In genomic region chr7:77329466-77330168, GRCh38 we compare ENCODE assay signal across 11 cellular contexts.
DNase-seq lines count a peak whose midpoint lies in the region; ATAC-seq, FAIRE-seq and TF ChIP-seq lines count a peak whose summit lies in the region.
"Had no signal": no experiment of that assay in that cellular context is flagged by ENCODE, and none has a peak within 500 bp of the region (broad histone marks: within the 10 kb centered on the region; RNA-seq: fewer than 3 reads in every experiment).

No MANE protein-coding gene starts in this region.

- TF ChIP-seq EP300 in GM12878 (IDR thresholded peaks at IDR 0.05; ENCODE audit: borderline replicate concordance in 1 of 2, control insufficient read depth in 1 of 2, low read depth in 2 of 2, low read length in 2 of 2) (no peak), suprapubic skin (IDR thresholded peaks at IDR 0.05) (no peak)

- H4K20me1 ChIP-seq in GM12878 (ENCODE audit: control insufficient read depth, insufficient read depth): no peaks in the 10 kb centered on the region

- TF ChIP-seq POLR2A in GM12878 (IDR thresholded peaks at IDR 0.05; ENCODE audit: low read depth, low read length) (no peak), suprapubic skin (IDR thresholded peaks at IDR 0.05) (no peak), lower leg skin (IDR thresholded peaks at IDR 0.05) (no peak)

- no peak for FAIRE-seq in GM12878 (lab: Jason Lieb, UNC)
- FAIRE-seq: A549, H54 had no signal

- no peak for TF ChIP-seq RAD21 in GM12878 (IDR thresholded peaks at IDR 0.05; ENCODE audit: insufficient read depth, low read depth, low read length)

- RAD21 ChIA-PET in GM12878 (lab: Charles Lee; ENCODE audit: unreplicated experiment): interaction anchor here (1.2 to 3.2 kb wide), 5 partner anchors 79 to 211 kb away, joined by 3 to 87 read pairs (median 4); no protein-coding TSS in a partner anchor

- SMC1A ChIA-PET in GM12878 (lab: Charles Lee; ENCODE audit: uncharacterized antibody, unreplicated experiment): interaction anchor here (1.4 to 3.5 kb wide), 8 partner anchors 19 to 130 kb away, joined by 3 to 83 read pairs (median 6); partner anchors contain the start of gene FGL2

- peak overlapping the region; percentile 82 for H3K4me2 ChIP-seq in GM12878 (ENCODE audit: control insufficient read depth, insufficient read depth)
- H3K4me2 ChIP-seq: A549 had no signal

- H3K4me1 ChIP-seq in GM12878 (ENCODE audit: control insufficient read depth, insufficient read depth, low read length) (peaks cover 42% of the 10 kb centered on the region), suprapubic skin (peaks cover 47% of the 10 kb centered on the region)
- H3K4me1 ChIP-seq in CD8-positive, alpha-beta T cell (ENCODE audit: insufficient read depth, low read length): peaks cover 34% of the 10 kb centered on the region

- H3K27ac Mint-ChIP-seq in activated CD4-positive, alpha-beta T cell treated with anti-CD3 and anti-CD28 coated beads, Interleukin-2, amount 10 ng/mL, durations not matched to agents 24 days and 14 days: peak overlapping the region; percentile 84
- no peak overlapping the region for H3K27ac Mint-ChIP-seq in activated CD4-positive, alpha-beta T cell treated with anti-CD3 and anti-CD28 coated beads, Interleukin-2, amount 10 ng/mL, durations not matched to agents 7 days and 5 days
- H3K27ac Mint-ChIP-seq in CD8-positive, alpha-beta T cell: no peak overlapping the region

- no TSS peak for BruUV-seq in GM12878 (replicated peaks; lab: Mats Ljungman, UMichigan)

- no peaks in the 10 kb centered on the region for H3K36me3 Mint-ChIP-seq in activated CD4-positive, alpha-beta T cell treated with anti-CD3 and anti-CD28 coated beads, Interleukin-2, amount 10 ng/mL, durations not matched to agents 24 days and 14 days (ENCODE audit: low read depth)
- no peaks in the 10 kb centered on the region for H3K36me3 Mint-ChIP-seq in activated CD4-positive, alpha-beta T cell treated with anti-CD3 and anti-CD28 coated beads, Interleukin-2, amount 10 ng/mL, durations not matched to agents 7 days and 5 days (ENCODE audit: low read depth)
- H3K36me3 Mint-ChIP-seq in CD8-positive, alpha-beta T cell: peaks cover 8% of the 10 kb centered on the region

- peaks cover 51% of the 10 kb centered on the region for H3K4me1 Mint-ChIP-seq in activated CD4-positive, alpha-beta T cell treated with anti-CD3 and anti-CD28 coated beads, Interleukin-2, amount 10 ng/mL, durations not matched to agents 24 days and 14 days
- peaks cover 57% of the 10 kb centered on the region for H3K4me1 Mint-ChIP-seq in activated CD4-positive, alpha-beta T cell treated with anti-CD3 and anti-CD28 coated beads, Interleukin-2, amount 10 ng/mL, durations not matched to agents 7 days and 5 days
- H3K4me1 Mint-ChIP-seq in CD8-positive, alpha-beta T cell (ENCODE audit: low read depth): peaks cover 40% of the 10 kb centered on the region

- H3K79me2 ChIP-seq in GM12878 (ENCODE audit: control insufficient read depth, insufficient read depth, low read length): no peaks in the 10 kb centered on the region

- 75% methylated on average over 4 of the region's 4 CpGs for WGBS in GM12878 (ENCODE audit: insufficient coverage, insufficient replicate concordance, low lambda C conversion rate, missing lambda C conversion rate)
- WGBS in suprapubic skin: 84% methylated on average over 4 of the region's 4 CpGs
- 76 to 80% methylated on average over 4 of the region's 4 CpGs for WGBS in lower leg skin, 2 donors

- H3K9me3 ChIP-seq in GM12878 (replicated peaks; ENCODE audit: control insufficient read depth, insufficient read depth, low read length): no peaks in the 10 kb centered on the region
- H3K9me3 ChIP-seq in suprapubic skin: no peaks in the 10 kb centered on the region
- no peaks in the 10 kb centered on the region for H3K9me3 ChIP-seq in CD8-positive, alpha-beta T cell (ENCODE audit: low read length)
- H3K9me3 ChIP-seq: A549 had no signal

- H3K4me3 Mint-ChIP-seq in activated CD4-positive, alpha-beta T cell treated with anti-CD3 and anti-CD28 coated beads, Interleukin-2, amount 10 ng/mL, durations not matched to agents 24 days and 14 days: peak overlapping the region; percentile 38
- no peak overlapping the region for H3K4me3 Mint-ChIP-seq in activated CD4-positive, alpha-beta T cell treated with anti-CD3 and anti-CD28 coated beads, Interleukin-2, amount 10 ng/mL, durations not matched to agents 7 days and 5 days
- H3K4me3 Mint-ChIP-seq in CD8-positive, alpha-beta T cell: no peak overlapping the region

- H3K36me3 ChIP-seq in GM12878 (ENCODE audit: control insufficient read depth in 2 of 2, insufficient read depth in 2 of 2, low read length in 1 of 2) (peaks cover 0 to 3% of the 10 kb centered on the region in 2 experiments; a peak in 1 of 4 replicates), suprapubic skin (no peaks in the 10 kb centered on the region)
- H3K36me3 ChIP-seq in CD8-positive, alpha-beta T cell (ENCODE audit: insufficient read depth, low read length): no peaks in the 10 kb centered on the region

- peak overlapping the region; percentile 30; the same call in 1 of the 2 replicates for H2AFZ ChIP-seq in GM12878 (ENCODE audit: control insufficient read depth, low read depth, low read length)

- H3K27me3 Mint-ChIP-seq in activated CD4-positive, alpha-beta T cell treated with anti-CD3 and anti-CD28 coated beads, Interleukin-2, amount 10 ng/mL, durations not matched to agents 24 days and 14 days: no peaks in the 10 kb centered on the region
- no peaks in the 10 kb centered on the region for H3K27me3 Mint-ChIP-seq in activated CD4-positive, alpha-beta T cell treated with anti-CD3 and anti-CD28 coated beads, Interleukin-2, amount 10 ng/mL, durations not matched to agents 7 days and 5 days
- H3K27me3 Mint-ChIP-seq in CD8-positive, alpha-beta T cell (ENCODE audit: low read depth): no peaks in the 10 kb centered on the region

- H3K4me3 ChIP-seq in GM12878 (no peak overlapping the region), suprapubic skin (no peak overlapping the region), lower leg skin (ENCODE audit: low read depth, poor library complexity, severe bottlenecking) (no peak overlapping the region)
- no peak overlapping the region for H3K4me3 ChIP-seq in CD8-positive, alpha-beta T cell (ENCODE audit: low read depth, low read length)
- H3K4me3 ChIP-seq: A549 had no signal

- H3K27ac ChIP-seq in GM12878 (ENCODE audit: control insufficient read depth, insufficient read depth): peak overlapping the region; percentile 69
- peak overlapping the region; percentile 19 for H3K27ac ChIP-seq in suprapubic skin
- no peak overlapping the region for H3K27ac ChIP-seq in CD8-positive, alpha-beta T cell (ENCODE audit: low read depth, low read length)
- H3K27ac ChIP-seq: A549 had no signal

- CTCF ChIA-PET in activated CD4-positive, alpha-beta T cell treated with anti-CD3 and anti-CD28 coated beads, Interleukin-2, amount 10 ng/mL, durations not matched to agents 7 days and 5 days (lab: Charles Lee): interaction anchor here (0.6 to 0.9 kb wide), 3 partner anchors 10 to 504 kb away, joined by 3 to 4 read pairs (median 3); no protein-coding TSS in a partner anchor
- CTCF ChIA-PET in GM12878 (lab: Yijun Ruan, JAX): interaction anchor here (0.6 to 2.4 kb wide), 4 partner anchors 14 to 218 kb away, joined by 3 to 11 read pairs (median 4); no protein-coding TSS in a partner anchor
- CTCF ChIA-PET in GM10248 (lab: Yijun Ruan, JAX): interaction anchor here (2.6 kb wide), 1 partner anchor 83 kb away, joined by 13 read pairs; no protein-coding TSS in a partner anchor
- CTCF ChIA-PET in CD8-positive, alpha-beta T cell (lab: Charles Lee): interaction anchor here (0.9 to 1.4 kb wide), 3 partner anchors 10 to 82 kb away, joined by 3 to 4 read pairs (median 3); no protein-coding TSS in a partner anchor

- ATAC-seq in HG03064 (IDR thresholded peaks at IDR 0.05; ENCODE audit: low read depth, unreplicated experiment): peak; percentile 7
- peak; percentile 17 for ATAC-seq in GM12878
- ATAC-seq in CD8-positive, alpha-beta T cell: no peak
- ATAC-seq: A549 had no signal

- intact Hi-C loops in activated CD4-positive, alpha-beta T cell treated with anti-CD3 and anti-CD28 coated beads, Interleukin-2, amount 10 ng/mL, durations not matched to agents 24 days and 14 days (cut with micrococcal nuclease): loop anchor here (1.0 to 5.0 kb wide), 5 partner anchors 22 to 208 kb away; partner anchors contain the start of genes CCDC146, GSAP and PTPN12
- intact Hi-C loops in GM12878 (cut with micrococcal nuclease; ENCODE audit: unreplicated experiment): loop anchor here (1.0 to 2.0 kb wide), 3 partner anchors 63 to 207 kb away; partner anchors contain the start of gene CCDC146
- intact Hi-C loops in lower leg skin (cut with DNase I; ENCODE audit: low total_unique reads): no loop called here
- intact Hi-C loops in CD8-positive, alpha-beta T cell (cut with DNase I, micrococcal nuclease): loop anchor here (5.0 kb wide), 4 partner anchors 82 to 812 kb away; partner anchors contain the start of gene CCDC146 (in 1 of the 2)

- TF ChIP-seq CTCF in GM12878 (IDR thresholded peaks at IDR 0.05 in 2 of 3, conservative IDR thresholded peaks at IDR 0.05 in 1 of 3; ENCODE audit: control insufficient read depth in 2 of 3, extremely low read depth in 1 of 3, insufficient read depth in 1 of 3, low read depth in 3 of 3, low read length in 3 of 3) (no peak), suprapubic skin (IDR thresholded peaks at IDR 0.05) (no peak), lower leg skin (IDR thresholded peaks at IDR 0.05) (no peak), GM10248 (IDR thresholded peaks at IDR 0.05; ENCODE audit: control extremely low read depth, extremely low read depth, low read depth, missing control alignments) (no peak)
- no peak for TF ChIP-seq CTCF in CD8-positive, alpha-beta T cell (IDR thresholded peaks at IDR 0.05)

- POLR2A ChIA-PET in activated CD4-positive, alpha-beta T cell treated with anti-CD3 and anti-CD28 coated beads, Interleukin-2, amount 10 ng/mL, durations not matched to agents 7 days and 5 days (lab: Charles Lee): no interaction called here
- POLR2A ChIA-PET in GM12878 (lab: Charles Lee) (interaction anchor here (1.8 to 1.9 kb wide), 2 partner anchors 22 to 83 kb away, joined by 5 to 7 read pairs; no protein-coding TSS in a partner anchor), GM10248 (lab: Yijun Ruan, JAX) (no interaction called here)
- POLR2A ChIA-PET in CD8-positive, alpha-beta T cell (lab: Charles Lee): interaction anchor here (1.4 kb wide), 1 partner anchor 22 kb away, joined by 3 read pairs; no protein-coding TSS in a partner anchor

- H3K9me3 Mint-ChIP-seq in activated CD4-positive, alpha-beta T cell treated with anti-CD3 and anti-CD28 coated beads, Interleukin-2, amount 10 ng/mL, durations not matched to agents 24 days and 14 days: no peaks in the 10 kb centered on the region
- no peaks in the 10 kb centered on the region for H3K9me3 Mint-ChIP-seq in activated CD4-positive, alpha-beta T cell treated with anti-CD3 and anti-CD28 coated beads, Interleukin-2, amount 10 ng/mL, durations not matched to agents 7 days and 5 days
- H3K9me3 Mint-ChIP-seq in CD8-positive, alpha-beta T cell: no peaks in the 10 kb centered on the region

- no peak overlapping the region for H3K9ac ChIP-seq in GM12878 (ENCODE audit: control insufficient read depth, insufficient read depth, low read length)

- in situ Hi-C loops in GM12878 (cut with MboI): loop anchor here (5.0 kb wide), 2 partner anchors 82 to 202 kb away; no protein-coding TSS in a partner anchor

- DNase-seq in activated CD4-positive, alpha-beta T cell treated with anti-CD3 and anti-CD28 coated beads, Interleukin-2, amount 10 ng/mL, durations not matched to agents 24 days and 14 days: no peak
- DNase-seq in activated CD4-positive, alpha-beta T cell treated with anti-CD3 and anti-CD28 coated beads, Interleukin-2, amount 10 ng/mL, durations not matched to agents 7 days and 5 days: no peak
- no peak for DNase-seq in GM12878 (ENCODE audit: low read depth, low spot score)
- no peak for DNase-seq in suprapubic skin (ENCODE audit: low spot score in 2 of 2)
- no peak for DNase-seq in lower leg skin (ENCODE audit: low spot score in 2 of 2)
- no peak for DNase-seq in GM10248 (ENCODE audit: extremely low spot score)
- no peak for DNase-seq in CD8-positive, alpha-beta T cell
- DNase-seq: NCI-H446 treated with DMSO at 0.1 percent for 48 hours had no signal

- H3K27me3 ChIP-seq in GM12878 (replicated peaks in 1 of 2; ENCODE audit: control insufficient read depth in 2 of 2, insufficient read depth in 2 of 2, low read length in 1 of 2) (no peaks in the 10 kb centered on the region), suprapubic skin (no peaks in the 10 kb centered on the region)
- no peaks in the 10 kb centered on the region for H3K27me3 ChIP-seq in CD8-positive, alpha-beta T cell (ENCODE audit: insufficient read depth, low read length)

Comparison
In these comparisons a context has a peak if more than half of its experiments do, and no peak if none do; other contexts are left out.
1. POLR2A ChIA-PET loops: an anchor here in GM12878 (1.8 to 1.9 kb wide) and CD8-positive, alpha-beta T cell (1.4 kb wide); none called in activated CD4-positive, alpha-beta T cell treated with anti-CD3 and anti-CD28 coated beads, Interleukin-2, amount 10 ng/mL, durations not matched to agents 7 days and 5 days and GM10248.